ENCODE assay signal across 1 cellular context in the genomic region with DNA sequence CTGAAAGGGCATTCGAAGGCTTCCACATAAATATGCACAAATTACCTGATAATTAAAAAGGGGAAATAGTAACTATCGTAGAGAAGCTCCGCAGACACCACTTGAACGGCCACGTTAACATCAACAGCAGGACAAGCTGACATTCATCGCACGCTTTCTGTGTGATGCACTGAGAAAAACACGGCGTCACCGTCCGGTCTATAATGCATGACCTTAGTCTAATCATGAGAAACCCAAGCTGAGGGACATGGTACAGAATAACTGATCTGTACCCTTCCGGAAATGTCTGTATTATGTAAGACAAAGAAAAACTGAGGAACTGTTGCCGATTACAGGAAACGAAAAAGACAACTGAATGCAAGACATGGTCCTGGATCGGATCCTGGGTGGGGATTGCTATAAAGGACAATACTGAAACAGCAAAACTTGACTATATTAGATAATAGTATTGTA.
TF ChIP-seq lines count a peak whose summit lies in the region.

No MANE protein-coding gene starts in this region.

TF ChIP-seq in K562, 482 proteins besides CTCF, POLR2A, EP300 and RAD21 (continued from another document):
- TF ChIP-seq ATF3 (IDR thresholded peaks at IDR 0.05) = peak; percentile 32; the same call in 1 of the 2 replicates
- TF ChIP-seq ATF3 (CRISPR knock-in tag; conservative IDR thresholded peaks at IDR 0.05) = no peak
- TF ChIP-seq WHSC1 (IDR thresholded peaks at IDR 0.05; ENCODE audit: low read length) = no peak
- TF ChIP-seq PRDM10 (IDR thresholded peaks at IDR 0.05; ENCODE audit: partially characterized antibody) = no peak
- TF ChIP-seq, protein P1, sequence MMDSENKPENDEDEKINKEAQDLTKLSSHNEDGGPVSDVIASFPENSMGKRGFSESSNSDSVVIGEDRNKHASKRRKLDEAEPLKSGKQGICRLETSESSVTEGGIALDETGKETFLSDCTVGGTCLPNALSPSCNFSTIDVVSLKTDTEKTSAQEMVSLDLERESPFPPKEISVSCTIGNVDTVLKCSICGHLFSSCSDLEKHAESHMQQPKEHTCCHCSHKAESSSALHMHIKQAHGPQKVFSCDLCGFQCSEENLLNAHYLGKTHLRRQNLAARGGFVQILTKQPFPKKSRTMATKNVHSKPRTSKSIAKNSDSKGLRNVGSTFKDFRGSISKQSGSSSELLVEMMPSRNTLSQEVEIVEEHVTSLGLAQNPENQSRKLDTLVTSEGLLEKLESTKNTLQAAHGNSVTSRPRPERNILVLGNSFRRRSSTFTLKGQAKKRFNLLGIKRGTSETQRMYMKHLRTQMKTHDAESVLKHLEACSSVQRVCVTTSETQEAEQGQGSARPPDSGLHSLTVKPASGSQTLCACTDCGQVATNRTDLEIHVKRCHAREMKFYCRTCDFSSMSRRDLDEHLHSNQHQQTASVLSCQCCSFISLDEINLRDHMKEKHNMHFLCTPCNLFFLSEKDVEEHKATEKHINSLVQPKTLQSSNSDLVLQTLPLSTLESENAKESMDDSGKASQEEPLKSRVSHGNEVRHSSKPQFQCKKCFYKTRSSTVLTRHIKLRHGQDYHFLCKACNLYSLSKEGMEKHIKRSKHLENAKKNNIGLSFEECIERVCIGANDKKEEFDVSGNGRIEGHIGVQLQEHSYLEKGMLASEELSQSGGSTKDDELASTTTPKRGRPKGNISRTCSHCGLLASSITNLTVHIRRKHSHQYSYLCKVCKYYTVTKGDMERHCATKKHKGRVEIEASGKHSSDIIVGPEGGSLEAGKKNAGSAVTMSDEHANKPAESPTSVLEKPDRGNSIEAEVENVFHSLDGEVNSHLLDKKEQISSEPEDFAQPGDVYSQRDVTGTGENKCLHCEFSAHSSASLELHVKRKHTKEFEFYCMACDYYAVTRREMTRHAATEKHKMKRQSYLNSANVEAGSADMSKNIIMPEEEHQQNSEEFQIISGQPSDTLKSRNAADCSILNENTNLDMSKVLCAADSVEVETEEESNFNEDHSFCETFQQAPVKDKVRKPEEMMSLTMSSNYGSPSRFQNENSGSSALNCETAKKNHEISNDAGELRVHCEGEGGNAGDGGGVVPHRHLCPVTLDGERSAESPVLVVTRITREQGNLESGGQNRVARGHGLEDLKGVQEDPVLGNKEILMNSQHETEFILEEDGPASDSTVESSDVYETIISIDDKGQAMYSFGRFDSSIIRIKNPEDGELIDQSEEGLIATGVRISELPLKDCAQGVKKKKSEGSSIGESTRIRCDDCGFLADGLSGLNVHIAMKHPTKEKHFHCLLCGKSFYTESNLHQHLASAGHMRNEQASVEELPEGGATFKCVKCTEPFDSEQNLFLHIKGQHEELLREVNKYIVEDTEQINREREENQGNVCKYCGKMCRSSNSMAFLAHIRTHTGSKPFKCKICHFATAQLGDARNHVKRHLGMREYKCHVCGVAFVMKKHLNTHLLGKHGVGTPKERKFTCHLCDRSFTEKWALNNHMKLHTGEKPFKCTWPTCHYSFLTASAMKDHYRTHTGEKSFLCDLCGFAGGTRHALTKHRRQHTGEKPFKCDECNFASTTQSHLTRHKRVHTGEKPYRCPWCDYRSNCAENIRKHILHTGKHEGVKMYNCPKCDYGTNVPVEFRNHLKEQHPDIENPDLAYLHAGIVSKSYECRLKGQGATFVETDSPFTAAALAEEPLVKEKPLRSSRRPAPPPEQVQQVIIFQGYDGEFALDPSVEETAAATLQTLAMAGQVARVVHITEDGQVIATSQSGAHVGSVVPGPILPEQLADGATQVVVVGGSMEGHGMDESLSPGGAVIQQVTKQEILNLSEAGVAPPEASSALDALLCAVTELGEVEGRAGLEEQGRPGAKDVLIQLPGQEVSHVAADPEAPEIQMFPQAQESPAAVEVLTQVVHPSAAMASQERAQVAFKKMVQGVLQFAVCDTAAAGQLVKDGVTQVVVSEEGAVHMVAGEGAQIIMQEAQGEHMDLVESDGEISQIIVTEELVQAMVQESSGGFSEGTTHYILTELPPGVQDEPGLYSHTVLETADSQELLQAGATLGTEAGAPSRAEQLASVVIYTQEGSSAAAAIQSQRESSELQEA (IDR thresholded peaks at IDR 0.05; ENCODE audit: low read depth) = no peak
- no peak for TF ChIP-seq ZNF449 (CRISPR knock-in tag; IDR thresholded peaks at IDR 0.05)
- no peak for TF ChIP-seq EHMT2 (IDR thresholded peaks at IDR 0.05)
- TF ChIP-seq ZKSCAN1 (IDR thresholded peaks at IDR 0.05; ENCODE audit: low read depth, low read length) = no peak
